21 cellular contexts compared by ENCODE assay signal in genomic region chr4:100340534-100341364, GRCh38.
DNase-seq lines count a peak whose midpoint lies in the region; ATAC-seq, FAIRE-seq and TF ChIP-seq lines count a peak whose summit lies in the region.
"Had no signal": no experiment of that assay in that cellular context is flagged by ENCODE, and none has a peak within 500 bp of the region (broad histone marks: within the 10 kb centered on the region; RNA-seq: fewer than 3 reads in every experiment).

No MANE protein-coding gene starts in this region.

- ATAC-seq in HG03378 (IDR thresholded peaks at IDR 0.05; ENCODE audit: unreplicated experiment) (no peak), GM18873 (IDR thresholded peaks at IDR 0.05; ENCODE audit: low FRiP score, unreplicated experiment) (no peak)
- ATAC-seq: naive thymus-derived CD8-positive, alpha-beta T cell had no signal

- peak overlapping the region; percentile 50 for H3K27ac Mint-ChIP-seq in astrocyte (ENCODE audit: unreplicated experiment)
- H3K27ac Mint-ChIP-seq: activated CD4-positive, alpha-beta T cell treated with anti-CD3 and anti-CD28 coated beads, Interleukin-2, amount 10 ng/mL, durations not matched to agents 24 days and 14 days; naive thymus-derived CD8-positive, alpha-beta T cell had no signal

- peaks cover 8% of the 10 kb centered on the region for H3K4me1 Mint-ChIP-seq in astrocyte (ENCODE audit: low read depth, unreplicated experiment)
- H3K4me1 Mint-ChIP-seq: activated CD4-positive, alpha-beta T cell treated with anti-CD3 and anti-CD28 coated beads, Interleukin-2, amount 10 ng/mL, durations not matched to agents 24 days and 14 days; naive thymus-derived CD8-positive, alpha-beta T cell had no signal

- H3K36me3 Mint-ChIP-seq in astrocyte (ENCODE audit: low read depth, unreplicated experiment), result no peaks in the 10 kb centered on the region
- H3K36me3 Mint-ChIP-seq: naive thymus-derived CD8-positive, alpha-beta T cell had no signal

- no peak overlapping the region for H3K4me2 ChIP-seq in astrocyte (ENCODE audit: low read length)

- H3K27ac ChIP-seq in ACC112 (ENCODE audit: low read depth, low read length), result no peak overlapping the region
- no peak overlapping the region for H3K27ac ChIP-seq in astrocyte (ENCODE audit: low read depth, low read length)
- H3K27ac ChIP-seq: thoracic aorta had no signal

- H3K27me3 ChIP-seq in ACC112 (ENCODE audit: insufficient read depth, low read length), result no peaks in the 10 kb centered on the region
- H3K27me3 ChIP-seq in astrocyte (ENCODE audit: insufficient read depth, low read length), result no peaks in the 10 kb centered on the region

- no peak overlapping the region for H3K4me3 ChIP-seq in ACC112 (ENCODE audit: low read depth, low read length)
- H3K4me3 ChIP-seq in astrocyte (ENCODE audit: insufficient read depth, low read depth, low read length), result no peak overlapping the region
- H3K4me3 ChIP-seq: thoracic aorta had no signal

- H3K36me3 ChIP-seq in ACC112 (ENCODE audit: insufficient read depth, low read length), result no peaks in the 10 kb centered on the region
- H3K36me3 ChIP-seq in astrocyte (ENCODE audit: insufficient read depth, low read length), result no peaks in the 10 kb centered on the region
- H3K36me3 ChIP-seq: thoracic aorta had no signal

- H3K9ac ChIP-seq in astrocyte (ENCODE audit: low read length), result no peak overlapping the region

- no peaks in the 10 kb centered on the region for H3K9me3 ChIP-seq in astrocyte (ENCODE audit: insufficient read depth, low read depth, low read length)

- H3K4me3 Mint-ChIP-seq in astrocyte (ENCODE audit: unreplicated experiment), result no peak overlapping the region
- H3K4me3 Mint-ChIP-seq: activated CD4-positive, alpha-beta T cell treated with anti-CD3 and anti-CD28 coated beads, Interleukin-2, amount 10 ng/mL, durations not matched to agents 24 days and 14 days; naive thymus-derived CD8-positive, alpha-beta T cell had no signal

- H2AFZ ChIP-seq in ACC112 (ENCODE audit: low read length, unreplicated experiment) (peak overlapping the region; percentile 37), astrocyte (ENCODE audit: low read depth, low read length) (no peak overlapping the region)

- no peak for TF ChIP-seq CTCF in astrocyte (IDR thresholded peaks at IDR 0.05; ENCODE audit: insufficient read depth, low read depth, low read length)

- H3K9me3 Mint-ChIP-seq in astrocyte (ENCODE audit: unreplicated experiment), result peaks cover 2% of the 10 kb centered on the region
- H3K9me3 Mint-ChIP-seq: activated CD4-positive, alpha-beta T cell treated with anti-CD3 and anti-CD28 coated beads, Interleukin-2, amount 10 ng/mL, durations not matched to agents 24 days and 14 days had no signal

- DNase-seq in HCEC 1CT (peak; percentile 40), astrocyte (ENCODE audit: low read depth) (peak; percentile 47), glomerular visceral epithelial cell (ENCODE audit: extremely low spot score) (peak; percentile 9), pons (ENCODE audit: low spot score) (no peak)
- DNase-seq in activated CD8-positive, alpha-beta memory T cell treated with anti-CD3 and anti-CD28 coated beads for 24 hours, result no peak
- DNase-seq: activated CD4-positive, alpha-beta T cell treated with anti-CD3 and anti-CD28 coated beads, Interleukin-2, amount 10 ng/mL, durations not matched to agents 24 days and 14 days; amniotic stem cell; Calu3; cortex of kidney; GOT3; naive thymus-derived CD8-positive, alpha-beta T cell; NCI-H1092 treated with DMSO at 0.1 percent for 48 hours; NCI-H2171; SHP77 treated with DMSO at 0.1 percent for 48 hours; stimulated activated CD4-positive, alpha-beta T cell treated with anti-CD3 and anti-CD28 coated beads, Interleukin-2, amount 100 ng/mL, for 24 hours; T1000 had no signal

- peak; percentile 23 for FAIRE-seq in astrocyte (lab: Jason Lieb, UNC)
- FAIRE-seq: A204.1 had no signal

- H3K4me1 ChIP-seq in ACC112 (ENCODE audit: control insufficient read depth, insufficient read depth, low read length, unreplicated experiment), result peaks cover 6% of the 10 kb centered on the region
- H3K4me1 ChIP-seq in astrocyte (ENCODE audit: insufficient read depth, low read length), result no peaks in the 10 kb centered on the region

- H3K79me2 ChIP-seq in ACC112 (ENCODE audit: control insufficient read depth, insufficient read depth, low read length, unreplicated experiment) (no peaks in the 10 kb centered on the region), astrocyte (ENCODE audit: insufficient read depth, low read length) (no peaks in the 10 kb centered on the region)

- H3K27me3 Mint-ChIP-seq in astrocyte (ENCODE audit: low read depth, unreplicated experiment), result no peaks in the 10 kb centered on the region
- H3K27me3 Mint-ChIP-seq: activated CD4-positive, alpha-beta T cell treated with anti-CD3 and anti-CD28 coated beads, Interleukin-2, amount 10 ng/mL, durations not matched to agents 24 days and 14 days had no signal

- H4K20me1 ChIP-seq in astrocyte (ENCODE audit: insufficient read depth, low read length), result no peaks in the 10 kb centered on the region

Comparison
In these comparisons a context has a peak if more than half of its experiments do, and no peak if none do; other contexts are left out.
1. DNase-seq: peak in HCEC 1CT (single experiment), astrocyte (single experiment) and glomerular visceral epithelial cell (single experiment); none in activated CD8-positive, alpha-beta memory T cell treated with anti-CD3 and anti-CD28 coated beads for 24 hours (single experiment) and pons (single experiment).